1 cellular context compared by ENCODE assay signal in the genomic region with DNA sequence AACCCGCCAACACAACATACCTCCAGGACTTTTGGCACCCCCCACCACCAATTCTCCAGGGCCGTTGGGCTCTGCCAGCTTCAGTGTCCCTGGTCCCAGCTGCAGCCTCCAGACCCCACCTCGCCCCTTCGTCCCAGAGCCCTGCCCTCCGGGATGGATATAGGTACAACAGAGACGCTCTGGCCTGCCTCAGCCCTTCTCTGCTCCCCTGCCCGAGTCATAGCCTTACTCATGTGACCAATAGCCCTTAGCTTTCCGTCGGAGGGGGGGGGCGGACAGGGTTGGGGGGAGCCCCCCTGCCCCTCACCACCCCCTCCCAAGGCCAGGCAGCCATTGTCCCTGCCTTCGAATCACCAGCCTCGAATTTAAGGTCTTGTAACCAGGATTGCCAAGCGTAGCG.
TF ChIP-seq lines count a peak whose summit lies in the region.

No MANE protein-coding gene starts in this region.

TF ChIP-seq in GM23338, 12 proteins besides CTCF, POLR2A, EP300 and RAD21 (continued from another document):
- TF ChIP-seq EZH2 (IDR thresholded peaks at IDR 0.05; ENCODE audit: low read depth, unreplicated experiment) (no peak), CREB1 (CRISPR knock-in tag; IDR thresholded peaks at IDR 0.05; ENCODE audit: low read depth) (no peak)
TF ChIP-seq in GM23338: peak in this region for 0.
